ENCODE assay signal across 13 cellular contexts in genomic region chr3:185365281-185366211, GRCh38. TPM values are rescaled to one million over a fixed set of nuclear protein-coding genes. Genes with fewer than 3 reads are reported as not detected.
DNase-seq lines count a peak whose midpoint lies in the region; ATAC-seq and TF ChIP-seq lines count a peak whose summit lies in the region.
"Had no signal": no experiment of that assay in that cellular context is flagged by ENCODE, and none has a peak within 500 bp of the region (broad histone marks: within the 10 kb centered on the region; RNA-seq: fewer than 3 reads in every experiment).

No MANE protein-coding gene starts in this region.

- in situ Hi-C loops in gastrocnemius medialis (cut with MboI; ENCODE audit: low sequenced_read_pairs in 4 of 4), result no loop called here

- H3K4me3 Mint-ChIP-seq in Calu3 (ENCODE audit: low read depth, unreplicated experiment) (peak overlapping the region; percentile 0), nephron (peak overlapping the region; percentile 7 to 62 (median 54))
- no peak overlapping the region for H3K4me3 Mint-ChIP-seq in activated CD8-positive, alpha-beta T cell treated with anti-CD3 and anti-CD28 coated beads for 36 hours
- H3K4me3 Mint-ChIP-seq: activated CD4-positive, alpha-beta T cell treated with anti-CD3 and anti-CD28 coated beads for 36 hours; activated T-cell treated with anti-CD3 and anti-CD28 coated beads, Interleukin-2, amount 50 U/mL, for 24 hours; T-helper 1 cell treated with Interleukin-12 subunit alpha and Interleukin-12 subunit beta and Interleukin-4 antibody, amounts not matched to agents 30 μg/mL and 1 μg/mL, for 36 hours had no signal

- H3K27me3 Mint-ChIP-seq in Calu3 (ENCODE audit: unreplicated experiment) (no peaks in the 10 kb centered on the region), nephron (ENCODE audit: low read depth) (peaks cover 4% of the 10 kb centered on the region)
- H3K27me3 Mint-ChIP-seq in activated CD8-positive, alpha-beta T cell treated with anti-CD3 and anti-CD28 coated beads for 36 hours, result peaks cover 50% of the 10 kb centered on the region

- H3K36me3 ChIP-seq in MM.1S (replicated peaks; ENCODE audit: insufficient read depth, low read length) (no peaks in the 10 kb centered on the region), breast epithelium (no peaks in the 10 kb centered on the region), gastrocnemius medialis (no peaks in the 10 kb centered on the region)
- H3K36me3 ChIP-seq: esophagus muscularis mucosa had no signal

- TF ChIP-seq POLR2A in breast epithelium (IDR thresholded peaks at IDR 0.05) (no peak), gastrocnemius medialis (IDR thresholded peaks at IDR 0.05) (no peak)

- peaks cover 65% of the 10 kb centered on the region for H3K79me2 ChIP-seq in MM.1S (ENCODE audit: low read length)

- H3K9me3 ChIP-seq in MM.1S (replicated peaks; ENCODE audit: insufficient read depth, low read length) (no peaks in the 10 kb centered on the region), breast epithelium (no peaks in the 10 kb centered on the region), gastrocnemius medialis (no peaks in the 10 kb centered on the region)
- H3K9me3 ChIP-seq: esophagus muscularis mucosa, psoas muscle had no signal

- H3K27ac ChIP-seq in MM.1S (ENCODE audit: low read length) (peak overlapping the region; percentile 87; the same call in 1 of the 2 replicates), breast epithelium (peak overlapping the region in 1 of 2 donors; percentile 79), gastrocnemius medialis (no peak overlapping the region)
- H3K27ac ChIP-seq: esophagus muscularis mucosa, psoas muscle had no signal

- no peak for TF ChIP-seq CTCF in Calu3 (IDR thresholded peaks at IDR 0.05; ENCODE audit: unreplicated experiment)
- no peak for TF ChIP-seq CTCF in MM.1S (IDR thresholded peaks at IDR 0.05; ENCODE audit: low read length)
- no peak for TF ChIP-seq CTCF in breast epithelium (IDR thresholded peaks at IDR 0.05)
- no peak for TF ChIP-seq CTCF in nephron (IDR thresholded peaks at IDR 0.05; ENCODE audit: unreplicated experiment in 3 of 3)
- no peak for TF ChIP-seq CTCF in gastrocnemius medialis (IDR thresholded peaks at IDR 0.05 in 4 of 5, conservative IDR thresholded peaks at IDR 0.05 in 1 of 5)
- no peak for TF ChIP-seq CTCF in activated CD8-positive, alpha-beta T cell treated with anti-CD3 and anti-CD28 coated beads for 36 hours (IDR thresholded peaks at IDR 0.05)

- POLR2A ChIA-PET in activated CD8-positive, alpha-beta T cell treated with anti-CD3 and anti-CD28 coated beads for 36 hours (lab: Charles Lee), result no interaction called here

- H3K36me3 Mint-ChIP-seq in Calu3 (ENCODE audit: insufficient read depth, unreplicated experiment) (peaks cover 13% of the 10 kb centered on the region), nephron (ENCODE audit: low read depth) (no peaks in the 10 kb centered on the region)
- no peaks in the 10 kb centered on the region for H3K36me3 Mint-ChIP-seq in activated CD8-positive, alpha-beta T cell treated with anti-CD3 and anti-CD28 coated beads for 36 hours (ENCODE audit: low read depth)

- intact Hi-C loops in Calu3 (cut with micrococcal nuclease; ENCODE audit: unreplicated experiment), result no loop called here
- intact Hi-C loops in breast epithelium (cut with DNase I; ENCODE audit: low total_unique reads), result no loop called here
- intact Hi-C loops in gastrocnemius medialis (cut with DNase I; ENCODE audit: low total_unique reads), result loop anchor here (10.0 kb wide), 1 partner anchor 219 kb away; the partner anchor contains the start of gene SENP2
- intact Hi-C loops in activated CD8-positive, alpha-beta T cell treated with anti-CD3 and anti-CD28 coated beads for 36 hours (cut with micrococcal nuclease), result no loop called here

- H3K9me3 Mint-ChIP-seq in Calu3 (ENCODE audit: low read depth, unreplicated experiment), result no peaks in the 10 kb centered on the region
- no peaks in the 10 kb centered on the region for H3K9me3 Mint-ChIP-seq in nephron
- H3K9me3 Mint-ChIP-seq in activated CD8-positive, alpha-beta T cell treated with anti-CD3 and anti-CD28 coated beads for 36 hours, result no peaks in the 10 kb centered on the region
- H3K9me3 Mint-ChIP-seq: activated T-cell treated with anti-CD3 and anti-CD28 coated beads, Interleukin-2, amount 50 U/mL, for 24 hours; T-helper 1 cell treated with Interleukin-12 subunit alpha and Interleukin-12 subunit beta and Interleukin-4 antibody, amounts not matched to agents 30 μg/mL and 1 μg/mL, for 36 hours had no signal

- DNase-seq in Calu3, result peak; percentile 79
- peak; percentile 45 for DNase-seq in MM.1S
- DNase-seq in breast epithelium (ENCODE audit: low spot score in 2 of 2), result peak; percentile 57 to 59
- no peak for DNase-seq in gastrocnemius medialis
- no peak for DNase-seq in activated CD8-positive, alpha-beta T cell treated with anti-CD3 and anti-CD28 coated beads for 36 hours
- no peak for DNase-seq in stimulated activated CD8-positive, alpha-beta memory T cell treated with anti-CD3 and anti-CD28 coated beads, Interleukin-4, amount 100 ng/mL, for 48 hours
- DNase-seq in NCI-H146 treated with DMSO at 0.1 percent for 48 hours (lab: John Stamatoyannopoulos, UW; ENCODE audit: unreplicated experiment), result no peak
- DNase-seq: activated CD4-positive, alpha-beta T cell treated with anti-CD3 and anti-CD28 coated beads for 36 hours; activated T-cell treated with anti-CD3 and anti-CD28 coated beads, Interleukin-2, amount 50 U/mL, for 24 hours; psoas muscle had no signal

- H3K9me2 ChIP-seq in MM.1S (replicated peaks; ENCODE audit: insufficient read depth, low read length), result no peaks in the 10 kb centered on the region

- CTCF ChIA-PET in Calu3 (lab: Charles Lee), result interaction anchor here (0.6 to 0.8 kb wide), 3 partner anchors 15 to 210 kb away, joined by 3 to 5 read pairs (median 4); no protein-coding TSS in a partner anchor
- CTCF ChIA-PET in activated CD8-positive, alpha-beta T cell treated with anti-CD3 and anti-CD28 coated beads for 36 hours (lab: Charles Lee), result no interaction called here

- H3K4me2 ChIP-seq in MM.1S (ENCODE audit: low read depth, low read length), result peak overlapping the region; percentile 89

- H2AFZ ChIP-seq in MM.1S (ENCODE audit: low read length), result no peak overlapping the region

- H3K9ac ChIP-seq in MM.1S (ENCODE audit: low read length), result peak overlapping the region; percentile 76

- peaks cover 33% of the 10 kb centered on the region for H3F3A ChIP-seq in MM.1S (ENCODE audit: insufficient read depth, low read length)

- no TSS peak for BruUV-seq in Calu3 (replicated peaks; lab: Mats Ljungman, UMichigan)

- H4K20me1 ChIP-seq in MM.1S (ENCODE audit: insufficient read depth, low read length), result no peaks in the 10 kb centered on the region

- H3K4me3 ChIP-seq in MM.1S (ENCODE audit: low read length) (peak overlapping the region; percentile 72), breast epithelium (no peak overlapping the region), gastrocnemius medialis (no peak overlapping the region)
- H3K4me3 ChIP-seq: esophagus muscularis mucosa had no signal

- H3K4me1 Mint-ChIP-seq in Calu3 (ENCODE audit: low read depth, unreplicated experiment) (peaks cover 43% of the 10 kb centered on the region), nephron (peaks cover 23% of the 10 kb centered on the region)
- peaks cover 11% of the 10 kb centered on the region for H3K4me1 Mint-ChIP-seq in activated CD8-positive, alpha-beta T cell treated with anti-CD3 and anti-CD28 coated beads for 36 hours (ENCODE audit: low read depth)

- ATAC-seq in gastrocnemius medialis, result no peak
- no peak for ATAC-seq in activated CD8-positive, alpha-beta T cell treated with anti-CD3 and anti-CD28 coated beads for 36 hours
- ATAC-seq: activated CD4-positive, alpha-beta T cell treated with anti-CD3 and anti-CD28 coated beads for 36 hours; psoas muscle had no signal

- H3K27me3 ChIP-seq in MM.1S (replicated peaks; ENCODE audit: insufficient read depth, low read length), result no peaks in the 10 kb centered on the region
- H3K27me3 ChIP-seq in breast epithelium, result no peaks in the 10 kb centered on the region
- H3K27me3 ChIP-seq in gastrocnemius medialis, result no peaks in the 10 kb centered on the region
- H3K27me3 ChIP-seq: esophagus muscularis mucosa had no signal

- peaks cover 18% of the 10 kb centered on the region for H3K4me1 ChIP-seq in MM.1S (ENCODE audit: low read length)
- H3K4me1 ChIP-seq in breast epithelium, result no peaks in the 10 kb centered on the region
- peaks cover 9 to 29% of the 10 kb centered on the region in 2 donors for H3K4me1 ChIP-seq in gastrocnemius medialis
- H3K4me1 ChIP-seq: psoas muscle had no signal

- H3K27ac Mint-ChIP-seq in Calu3 (ENCODE audit: unreplicated experiment) (peak overlapping the region; percentile 5), nephron (no peak overlapping the region)
- H3K27ac Mint-ChIP-seq in activated CD8-positive, alpha-beta T cell treated with anti-CD3 and anti-CD28 coated beads for 36 hours, result no peak overlapping the region
- H3K27ac Mint-ChIP-seq: activated CD4-positive, alpha-beta T cell treated with anti-CD3 and anti-CD28 coated beads for 36 hours; activated T-cell treated with anti-CD3 and anti-CD28 coated beads, Interleukin-2, amount 50 U/mL, for 24 hours; T-helper 1 cell treated with Interleukin-12 subunit alpha and Interleukin-12 subunit beta and Interleukin-4 antibody, amounts not matched to agents 30 μg/mL and 1 μg/mL, for 36 hours had no signal

RNA-seq across cellular contexts. Expression of gene MAP3K13, which starts 2.6 kb away (rescaled TPM):
- total RNA-seq in Calu3 (2022), result 102 and 114 TPM in 2 replicates
- total RNA-seq in breast epithelium, result 10 to 100 TPM in 2 of 3 donors, 1 to 10 TPM in 1; 9.1 to 34.7 (median 23.9) TPM
- 1 to 10 TPM; 1.6 to 6.5 (median 4.6) TPM for total RNA-seq in gastrocnemius medialis
- 10 to 100 TPM in 1 of 2 experiments, 1 to 10 TPM in 1; 8.9 to 10.2 TPM for total RNA-seq in activated CD8-positive, alpha-beta T cell treated with anti-CD3 and anti-CD28 coated beads for 36 hours

Comparison
In these comparisons a context has a peak if more than half of its experiments do, and no peak if none do; other contexts are left out.
1. DNase-seq: peak in Calu3 (single experiment), MM.1S (single experiment) and breast epithelium (2 of 2); none in gastrocnemius medialis (0 of 2), activated CD8-positive, alpha-beta T cell treated with anti-CD3 and anti-CD28 coated beads for 36 hours (single experiment), stimulated activated CD8-positive, alpha-beta memory T cell treated with anti-CD3 and anti-CD28 coated beads, Interleukin-4, amount 100 ng/mL, for 48 hours (single experiment) and NCI-H146 treated with DMSO at 0.1 percent for 48 hours (single experiment).